In the genomic region with DNA sequence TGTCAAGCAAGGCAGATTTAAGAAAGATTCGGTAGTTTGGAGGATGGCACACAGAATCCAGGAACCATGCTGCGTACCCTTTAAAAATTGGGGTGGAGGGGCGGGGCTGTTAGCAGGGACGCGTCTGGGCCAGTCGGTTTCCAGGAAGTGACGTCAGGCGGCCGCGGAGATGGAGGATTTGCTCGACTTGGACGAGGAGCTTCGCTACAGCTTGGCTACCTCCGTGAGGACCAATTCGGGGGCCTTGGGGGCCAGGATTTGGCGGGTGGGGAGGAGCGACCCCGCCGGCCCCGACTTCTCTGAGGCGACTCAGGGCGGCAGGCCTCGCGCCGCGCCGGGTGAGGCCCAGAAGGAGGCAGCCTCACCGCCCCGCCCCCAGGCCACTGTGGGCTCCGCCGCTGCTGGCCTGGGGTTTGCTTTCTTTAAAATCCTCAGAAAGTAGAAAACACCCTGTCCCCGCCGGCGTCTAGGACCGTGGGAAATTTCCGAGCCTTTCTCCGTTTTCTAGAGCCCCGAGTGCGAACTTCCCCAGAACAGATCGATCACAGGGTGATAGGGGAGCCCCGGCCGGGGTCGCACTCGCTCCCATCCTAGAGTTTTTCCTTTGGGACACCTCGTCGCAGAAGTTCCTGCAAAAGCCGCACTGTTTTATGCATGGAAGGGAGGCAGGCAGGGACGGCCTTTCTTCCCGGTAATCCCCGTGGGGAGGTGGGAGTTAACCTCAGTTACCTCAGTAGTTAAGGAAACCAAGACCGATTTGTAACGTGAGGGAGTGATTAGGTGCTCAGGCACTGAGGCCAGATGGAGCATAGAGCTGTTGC, we compare ENCODE assay signal across 8 cellular contexts. TPM values are rescaled to one million over a fixed set of nuclear protein-coding genes. Genes with fewer than 3 reads are reported as not detected.
A peak's percentile ranks its signal among the peaks of the same experiment; 100 is the strongest.
DNase-seq lines count a peak whose midpoint lies in the region; ATAC-seq lines count a peak whose summit lies in the region.

Gene IFT43, plus strand, starts transcription at position 146 of the 821 bp plus-strand sequence. Its CDS starts 24 bp downstream, at position 170.

- ATAC-seq in GM18873 (IDR thresholded peaks at IDR 0.05; ENCODE audit: low FRiP score, unreplicated experiment) (peak; percentile 64), HG03139 (IDR thresholded peaks at IDR 0.05; ENCODE audit: unreplicated experiment) (peak; percentile 47)

- peak; percentile 65 for DNase-seq in ACHN
- DNase-seq in NCI-H510A (lab: John Stamatoyannopoulos, UW): peak; percentile 71
- DNase-seq in activated CD4-positive, alpha-beta T cell treated with anti-CD3 and anti-CD28 coated beads for 4 hours: peak; percentile 89 to 94
- DNase-seq in cerebellum (ENCODE audit: low spot score): peak; percentile 91
- DNase-seq in kidney tubule cell (ENCODE audit: low spot score): peak; percentile 74
- peak; percentile 69 to 72 for DNase-seq in stimulated activated CD4-positive, alpha-beta T cell treated with anti-CD3 and anti-CD28 coated beads, Interleukin-1b, Interleukin-23, amount 100 ng/mL, for 1 hour (ENCODE audit: low read depth in 2 of 2)

- in situ Hi-C loops in ACHN (cut with HindIII; ENCODE audit: low pct_ligation_motif_present, low pct_unique_long_range_greater_than_20kb, low sequenced_read_pairs): no loop called here

RNA-seq across cellular contexts. Expression of gene IFT43, which starts in this region (rescaled TPM):
- total RNA-seq in cerebellum: 26.3 TPM

Comparison
In these comparisons a context has a peak if more than half of its experiments do, and no peak if none do; other contexts are left out.
1. Peak in every context shown above with its lines: DNase-seq and ATAC-seq.